22 cellular contexts compared by ENCODE assay signal in the genomic region with DNA sequence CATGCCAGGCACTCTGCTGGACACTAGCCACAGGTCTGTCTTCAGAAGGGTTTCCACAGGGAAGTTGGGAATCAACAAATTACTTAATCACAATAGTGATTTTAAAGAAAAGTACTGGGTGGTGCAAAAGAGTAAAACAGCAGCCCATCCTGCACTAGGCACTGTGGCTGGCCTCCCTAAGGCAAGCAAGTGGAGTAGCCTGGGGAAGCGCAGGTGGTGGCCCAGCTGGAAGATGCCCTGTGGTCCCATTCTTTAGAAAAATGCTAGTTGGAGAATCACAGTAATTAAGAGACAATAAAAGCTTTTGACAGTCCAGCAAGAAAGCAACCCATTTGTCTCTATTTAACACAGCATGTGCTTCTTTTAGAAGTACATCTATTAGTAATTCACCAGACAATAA.
"Had no signal": no experiment of that assay in that cellular context is flagged by ENCODE, and none has a peak within 500 bp of the region (broad histone marks: within the 10 kb centered on the region; RNA-seq: fewer than 3 reads in every experiment).

No MANE protein-coding gene starts in this region.

- H3K27me3 ChIP-seq: gastroesophageal sphincter, upper lobe of right lung had no signal

- ATAC-seq: activated CD4-positive, alpha-beta T cell treated with anti-CD3 and anti-CD28 coated beads for 36 hours; activated T-helper 17 cell treated with anti-CD3 and anti-CD28 coated beads, Interleukin-2, amount 50 U/mL, for 72 hours; esophagus mucosa; gastroesophageal sphincter; heart right ventricle; mucosa of descending colon; sciatic nerve; upper lobe of right lung had no signal

- H3K9me3 ChIP-seq: gastroesophageal sphincter, heart right ventricle, left ventricle myocardium inferior, mucosa of descending colon, upper lobe of right lung had no signal

- H3K9me3 Mint-ChIP-seq: activated naive CD8-positive, alpha-beta T cell treated with anti-CD3 and anti-CD28 coated beads for 36 hours; activated T-helper 17 cell treated with anti-CD3 and anti-CD28 coated beads, Interleukin-2, amount 50 U/mL, for 72 hours; dendritic cell treated with granulocyte-macrophage colony-stimulating factor and Interleukin-4, amounts not matched to agents 40 ng/mL and 50 ng/mL, for 4 days had no signal

- H3K27ac ChIP-seq: gastroesophageal sphincter, heart right ventricle, left ventricle myocardium inferior, parathyroid adenoma, upper lobe of right lung had no signal

- H3K4me1 ChIP-seq: gastroesophageal sphincter, heart right ventricle, left ventricle myocardium inferior, parathyroid adenoma had no signal

- DNase-seq: activated CD4-positive, alpha-beta memory T cell treated with anti-CD3 and anti-CD28 coated beads for 36 hours; activated CD4-positive, alpha-beta T cell treated with anti-CD3 and anti-CD28 coated beads for 36 hours; activated naive CD4-positive, alpha-beta T cell; activated naive CD8-positive, alpha-beta T cell treated with anti-CD3 and anti-CD28 coated beads for 36 hours; activated T-cell treated with anti-CD3 and anti-CD28 coated beads, Interleukin-2, amount 50 U/mL, for 1 hour; amniotic stem cell; effector CD8-positive, alpha-beta T cell; heart right ventricle; immature natural killer cell; kidney glomerular epithelial cell; left ventricle myocardium inferior; mucosa of descending colon; naive B cell; stimulated activated CD4-positive, alpha-beta T cell treated with anti-CD3 and anti-CD28 coated beads, Interleukin-4, amount 100 ng/mL, for 1 hour; upper lobe of right lung had no signal

- H3K9ac ChIP-seq: parathyroid adenoma had no signal

- H3K27ac Mint-ChIP-seq: activated CD4-positive, alpha-beta memory T cell treated with anti-CD3 and anti-CD28 coated beads for 36 hours; activated CD4-positive, alpha-beta T cell treated with anti-CD3 and anti-CD28 coated beads for 36 hours; activated naive CD8-positive, alpha-beta T cell treated with anti-CD3 and anti-CD28 coated beads for 36 hours; activated T-helper 17 cell treated with anti-CD3 and anti-CD28 coated beads, Interleukin-2, amount 50 U/mL, for 72 hours; dendritic cell treated with granulocyte-macrophage colony-stimulating factor and Interleukin-4, amounts not matched to agents 40 ng/mL and 50 ng/mL, for 4 days; immature natural killer cell; naive B cell had no signal

- H3K4me1 Mint-ChIP-seq: activated CD4-positive, alpha-beta T cell treated with anti-CD3 and anti-CD28 coated beads for 36 hours; activated naive CD8-positive, alpha-beta T cell treated with anti-CD3 and anti-CD28 coated beads for 36 hours; activated T-helper 17 cell treated with anti-CD3 and anti-CD28 coated beads, Interleukin-2, amount 50 U/mL, for 72 hours; immature natural killer cell; naive B cell had no signal

- H2AFZ ChIP-seq: parathyroid adenoma had no signal

- H3K36me3 ChIP-seq: gastroesophageal sphincter, heart right ventricle, left ventricle myocardium inferior, upper lobe of right lung had no signal

- H3K4me3 Mint-ChIP-seq: activated CD4-positive, alpha-beta memory T cell treated with anti-CD3 and anti-CD28 coated beads for 36 hours; activated CD4-positive, alpha-beta T cell treated with anti-CD3 and anti-CD28 coated beads for 36 hours; activated naive CD8-positive, alpha-beta T cell treated with anti-CD3 and anti-CD28 coated beads for 36 hours; activated T-helper 17 cell treated with anti-CD3 and anti-CD28 coated beads, Interleukin-2, amount 50 U/mL, for 72 hours; dendritic cell treated with granulocyte-macrophage colony-stimulating factor and Interleukin-4, amounts not matched to agents 40 ng/mL and 50 ng/mL, for 4 days; immature natural killer cell; naive B cell had no signal

- H3K36me3 Mint-ChIP-seq: activated CD4-positive, alpha-beta memory T cell treated with anti-CD3 and anti-CD28 coated beads for 36 hours; activated naive CD8-positive, alpha-beta T cell treated with anti-CD3 and anti-CD28 coated beads for 36 hours; immature natural killer cell; naive B cell had no signal

- H3K4me3 ChIP-seq: gastroesophageal sphincter, heart right ventricle, left ventricle myocardium inferior, mucosa of descending colon, smooth muscle cell, upper lobe of right lung had no signal

- H3K4me2 ChIP-seq: smooth muscle cell had no signal

- H3K27me3 Mint-ChIP-seq: activated CD4-positive, alpha-beta memory T cell treated with anti-CD3 and anti-CD28 coated beads for 36 hours; activated T-helper 17 cell treated with anti-CD3 and anti-CD28 coated beads, Interleukin-2, amount 50 U/mL, for 72 hours; dendritic cell treated with granulocyte-macrophage colony-stimulating factor and Interleukin-4, amounts not matched to agents 40 ng/mL and 50 ng/mL, for 4 days; naive B cell had no signal
